33 cellular contexts compared by ENCODE assay signal in genomic region chr10:100490531-100490930, GRCh38. TPM values are rescaled to one million over a fixed set of nuclear protein-coding genes. Genes with fewer than 3 reads are reported as not detected.
"Had no signal": no experiment of that assay in that cellular context is flagged by ENCODE, and none has a peak within 500 bp of the region (broad histone marks: within the 10 kb centered on the region; RNA-seq: fewer than 3 reads in every experiment).

No MANE protein-coding gene starts in this region.

- ATAC-seq: activated CD4-positive, CD25-positive, alpha-beta regulatory T cell treated with anti-CD3 and anti-CD28 coated beads, Interleukin-2, amount 50 U/mL, for 24 hours; activated naive CD4-positive, alpha-beta T cell treated with anti-CD3 and anti-CD28 coated beads, Interleukin-2, amount 50 U/mL, for 72 hours; activated T-cell treated with anti-CD3 and anti-CD28 coated beads, Interleukin-2, amount 50 U/mL, for 72 hours; activated T-helper 17 cell treated with anti-CD3 and anti-CD28 coated beads, Interleukin-2, amount 50 U/mL, for 72 hours; effector memory CD8-positive, alpha-beta T cell; foreskin keratinocyte; gastrocnemius medialis; T-helper 17 cell had no signal

- H3K4me1 ChIP-seq: ascending aorta, breast epithelium, esophagus muscularis mucosa, foreskin keratinocyte, gastrocnemius medialis had no signal

- H3K4me1 Mint-ChIP-seq: activated B cell treated with CpG ODN at 0.5 μM for 24 hours; activated T-helper 17 cell treated with anti-CD3 and anti-CD28 coated beads, Interleukin-2, amount 50 U/mL, for 72 hours had no signal

- H3K9me3 Mint-ChIP-seq: activated B cell treated with CpG ODN at 0.5 μM for 24 hours; activated CD4-positive, alpha-beta memory T cell treated with anti-CD3 and anti-CD28 coated beads, Interleukin-2, amount 10 ng/mL, durations not matched to agents 7 days and 5 days; activated naive CD4-positive, alpha-beta T cell treated with anti-CD3 and anti-CD28 coated beads for 36 hours; activated naive CD4-positive, alpha-beta T cell treated with anti-CD3 and anti-CD28 coated beads, Interleukin-2, amount 50 U/mL, for 72 hours; activated naive CD8-positive, alpha-beta T cell treated with anti-CD3 and anti-CD28 coated beads, Interleukin-2, amount 10 ng/mL, durations not matched to agents 7 days and 5 days; activated T-cell treated with anti-CD3 and anti-CD28 coated beads, Interleukin-2, amount 50 U/mL, for 24 hours; activated T-cell treated with anti-CD3 and anti-CD28 coated beads, Interleukin-2, amount 50 U/mL, for 72 hours; activated T-helper 17 cell treated with anti-CD3 and anti-CD28 coated beads, Interleukin-2, amount 50 U/mL, for 72 hours; brain; effector memory CD8-positive, alpha-beta T cell; T-helper 2 cell treated with Interferon-gamma antibody and Interleukin-4, amounts not matched to agents 5 μg/mL and 100 μg/mL, for 36 hours had no signal

- H3K9me3 ChIP-seq: ascending aorta, breast epithelium, esophagus muscularis mucosa, gastrocnemius medialis had no signal

- DNase-seq: activated B cell treated with CpG ODN at 0.5 μM for 24 hours; activated CD4-positive, alpha-beta memory T cell treated with anti-CD3 and anti-CD28 coated beads, Interleukin-2, amount 10 ng/mL, durations not matched to agents 7 days and 5 days; activated CD4-positive, alpha-beta T cell treated with anti-CD3 and anti-CD28 coated beads for 48 hours; activated CD4-positive, alpha-beta T cell treated with anti-CD3 and anti-CD28 coated beads, Interleukin-2, amount 50 U/mL, for 4 hours; activated CD8-positive, alpha-beta memory T cell treated with anti-CD3 and anti-CD28 coated beads, Interleukin-2, amount 50 U/mL, for 48 hours; activated effector memory CD4-positive, alpha-beta T cell treated with Interleukin-2 at 50 U/mL for 16 hours; activated gamma-delta T cell treated with Interleukin-2 at 50 U/mL for 16 hours; activated naive CD4-positive, alpha-beta T cell treated with anti-CD3 and anti-CD28 coated beads for 36 hours; activated naive CD8-positive, alpha-beta T cell treated with anti-CD3 and anti-CD28 coated beads, Interleukin-2, amount 10 ng/mL, durations not matched to agents 7 days and 5 days; activated T-cell treated with anti-CD3 and anti-CD28 coated beads for 4 hours; activated T-cell treated with anti-CD3 and anti-CD28 coated beads, Interleukin-2, amount 50 U/mL, for 24 hours; activated T-cell treated with anti-CD3 and anti-CD28 coated beads, Interleukin-2, amount 50 U/mL, for 72 hours; cortex of kidney; dermis blood vessel endothelial cell; effector CD4-positive, alpha-beta T cell; effector memory CD8-positive, alpha-beta T cell; erythroblast; foreskin keratinocyte; gastrocnemius medialis; glutamatergic neuron; T-helper 17 cell; T1000; WERI-Rb-1 had no signal

- H3K36me3 ChIP-seq: breast epithelium, WERI-Rb-1 had no signal

- H3K4me3 Mint-ChIP-seq: activated B cell treated with CpG ODN at 0.5 μM for 24 hours; activated CD4-positive, alpha-beta memory T cell treated with anti-CD3 and anti-CD28 coated beads, Interleukin-2, amount 10 ng/mL, durations not matched to agents 7 days and 5 days; activated naive CD4-positive, alpha-beta T cell treated with anti-CD3 and anti-CD28 coated beads for 36 hours; activated naive CD8-positive, alpha-beta T cell treated with anti-CD3 and anti-CD28 coated beads, Interleukin-2, amount 10 ng/mL, durations not matched to agents 7 days and 5 days; activated T-cell treated with anti-CD3 and anti-CD28 coated beads, Interleukin-2, amount 50 U/mL, for 24 hours; activated T-cell treated with anti-CD3 and anti-CD28 coated beads, Interleukin-2, amount 50 U/mL, for 72 hours; activated T-helper 17 cell treated with anti-CD3 and anti-CD28 coated beads, Interleukin-2, amount 50 U/mL, for 72 hours; brain; effector memory CD8-positive, alpha-beta T cell; T-helper 17 cell; T-helper 2 cell treated with Interferon-gamma antibody and Interleukin-4, amounts not matched to agents 5 μg/mL and 100 μg/mL, for 36 hours had no signal

- H3K27ac ChIP-seq: ascending aorta, breast epithelium, cardiac muscle cell, esophagus muscularis mucosa, foreskin keratinocyte, gastrocnemius medialis, WERI-Rb-1 had no signal

- H3K27me3 ChIP-seq: ascending aorta, breast epithelium, esophagus muscularis mucosa, foreskin keratinocyte, gastrocnemius medialis had no signal

- H3K4me3 ChIP-seq: ascending aorta, breast epithelium, cardiac muscle cell, esophagus muscularis mucosa, gastrocnemius medialis had no signal

- H3K27ac Mint-ChIP-seq: activated B cell treated with CpG ODN at 0.5 μM for 24 hours; activated naive CD4-positive, alpha-beta T cell treated with anti-CD3 and anti-CD28 coated beads for 36 hours; activated T-cell treated with anti-CD3 and anti-CD28 coated beads, Interleukin-2, amount 50 U/mL, for 24 hours; activated T-cell treated with anti-CD3 and anti-CD28 coated beads, Interleukin-2, amount 50 U/mL, for 72 hours; activated T-helper 17 cell treated with anti-CD3 and anti-CD28 coated beads, Interleukin-2, amount 50 U/mL, for 72 hours; brain; effector memory CD8-positive, alpha-beta T cell; T-helper 17 cell had no signal

- H3K27me3 Mint-ChIP-seq: activated B cell treated with CpG ODN at 0.5 μM for 24 hours; activated CD4-positive, alpha-beta memory T cell treated with anti-CD3 and anti-CD28 coated beads, Interleukin-2, amount 10 ng/mL, durations not matched to agents 7 days and 5 days; activated naive CD8-positive, alpha-beta T cell treated with anti-CD3 and anti-CD28 coated beads, Interleukin-2, amount 10 ng/mL, durations not matched to agents 7 days and 5 days; activated T-cell treated with anti-CD3 and anti-CD28 coated beads, Interleukin-2, amount 50 U/mL, for 24 hours; activated T-helper 17 cell treated with anti-CD3 and anti-CD28 coated beads, Interleukin-2, amount 50 U/mL, for 72 hours; effector memory CD8-positive, alpha-beta T cell; T-helper 17 cell had no signal

RNA-seq across cellular contexts. Expression of gene WNT8B, which starts 27.7 kb away (rescaled TPM):
- total RNA-seq: activated B cell treated with CpG ODN at 0.5 μM for 24 hours, ascending aorta, breast epithelium, cardiac muscle cell, chondrocyte, dermis blood vessel endothelial cell, esophagus muscularis mucosa, foreskin keratinocyte, gastrocnemius medialis, T-helper 17 cell had no signal
- polyA plus RNA-seq: cardiac muscle cell, foreskin keratinocyte had no signal
